ENCODE assay signal across 8 cellular contexts in the genomic region with DNA sequence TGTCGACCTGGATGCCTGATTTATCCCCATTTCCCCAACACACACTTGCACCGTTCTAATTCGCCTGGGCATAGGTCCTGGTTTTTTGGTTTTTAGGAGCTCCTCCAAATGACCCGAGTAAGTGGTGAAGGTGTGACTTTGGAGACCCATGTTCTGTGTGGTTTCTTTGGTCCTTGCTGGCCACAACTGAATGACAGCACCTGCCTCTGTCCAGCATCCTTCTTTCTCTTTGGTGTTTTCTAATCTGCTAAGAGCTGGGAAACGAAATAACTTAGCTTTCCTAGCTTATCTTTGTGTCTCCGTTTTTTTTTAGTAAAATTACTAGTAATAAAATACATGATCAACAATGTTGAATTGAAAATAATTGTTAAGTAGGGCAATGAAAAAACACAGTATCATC.
"Had no signal": no experiment of that assay in that cellular context is flagged by ENCODE, and none has a peak within 500 bp of the region (broad histone marks: within the 10 kb centered on the region; RNA-seq: fewer than 3 reads in every experiment).

No MANE protein-coding gene starts in this region.

- H3K4me3 ChIP-seq: GM23248, GM23338, HAP-1 had no signal

- H3K4me1 ChIP-seq: HAP-1 had no signal

- H3K4me2 ChIP-seq: GM23338 had no signal

- H3K36me3 ChIP-seq: HAP-1 had no signal

- ATAC-seq: GM23338 had no signal

- H3K9ac ChIP-seq: GM23248 had no signal

- H3K9me3 ChIP-seq: HAP-1 had no signal

- DNase-seq: GM23248, GOT3, H7, H9, HCEC 1CT, HFFc6 had no signal

- H3K27ac ChIP-seq: GM23248 had no signal

- H2AFZ ChIP-seq: GM23248, GM23338 had no signal
